Comparison of ENCODE assay signal across 19 cellular contexts in the genomic region with DNA sequence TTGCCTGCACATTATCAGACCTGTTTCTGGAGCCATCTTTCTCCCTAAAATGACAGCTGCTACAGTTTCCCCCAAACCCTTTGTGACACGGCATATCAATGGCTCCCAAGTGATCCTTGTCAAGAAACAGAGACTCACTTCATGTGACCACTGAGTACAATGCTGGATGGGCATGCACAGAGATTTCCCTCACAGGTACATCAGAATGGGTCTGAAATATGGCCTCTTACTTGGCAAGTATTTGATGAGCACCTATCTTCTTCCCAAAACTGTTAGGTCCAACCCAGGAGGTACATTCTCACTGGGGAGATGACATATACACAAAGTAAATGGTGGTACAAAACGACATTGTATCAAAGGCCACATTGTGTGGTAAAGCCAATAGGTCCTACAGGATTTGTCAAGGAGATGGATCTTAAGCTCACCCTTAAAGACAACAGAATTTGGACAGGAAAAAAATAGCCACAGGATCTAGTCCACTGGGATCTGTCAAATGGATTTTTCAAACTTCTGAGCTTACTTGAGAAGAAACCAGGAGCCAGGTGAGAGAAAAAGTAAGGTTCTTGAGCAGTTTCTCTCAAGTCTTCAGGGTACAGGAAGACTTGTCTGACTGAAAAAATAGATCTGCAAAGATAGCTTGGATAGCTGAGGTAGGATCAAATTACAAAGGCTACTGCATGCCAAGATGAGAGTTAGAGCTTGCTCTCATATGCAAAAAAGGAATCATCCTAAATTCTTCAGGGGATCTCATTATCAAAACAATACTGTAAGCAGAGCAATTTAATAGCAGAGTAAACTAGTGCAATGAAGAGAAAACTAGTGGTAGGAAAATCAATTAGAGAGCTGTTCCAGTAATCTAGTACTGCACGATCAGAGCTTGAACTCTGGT. TPM values are rescaled to one million over a fixed set of nuclear protein-coding genes. Genes with fewer than 3 reads are reported as not detected.
DNase-seq lines count a peak whose midpoint lies in the region; ATAC-seq, FAIRE-seq and TF ChIP-seq lines count a peak whose summit lies in the region.
"Had no signal": no experiment of that assay in that cellular context is flagged by ENCODE, and none has a peak within 500 bp of the region (broad histone marks: within the 10 kb centered on the region; RNA-seq: fewer than 3 reads in every experiment).

No MANE protein-coding gene starts in this region.

- H3K36me3 ChIP-seq in H1 (ENCODE audit: control insufficient read depth in 2 of 4, insufficient read depth in 4 of 4, low read length in 3 of 4) (no peaks in the 10 kb centered on the region), ascending aorta (no peaks in the 10 kb centered on the region), aorta (ENCODE audit: control insufficient read depth in 1 of 2, insufficient read depth in 2 of 2, low read length in 1 of 2) (no peaks in the 10 kb centered on the region)
- H3K36me3 ChIP-seq: MG63 had no signal

- no peak for DNase-seq in activated T-cell treated with anti-CD3 and anti-CD28 coated beads, Interleukin-2, amount 50 U/mL, for 24 hours
- DNase-seq in activated T-cell treated with anti-CD3 and anti-CD28 coated beads, Interleukin-2, amount 50 U/mL, for 48 hours = no peak
- peak; percentile 36 to 48 for DNase-seq in NCI-H526 (lab: John Stamatoyannopoulos, UW)
- DNase-seq in H1 (ENCODE audit: low read depth in 1 of 2, low spot score in 2 of 2) = no peak
- no peak for DNase-seq in type B pancreatic cell (ENCODE audit: extremely low spot score, unreplicated experiment)
- no peak for DNase-seq in ascending aorta (ENCODE audit: low spot score in 2 of 2)
- DNase-seq in sciatic nerve (ENCODE audit: low spot score) = no peak
- no peak for DNase-seq in aorta
- DNase-seq: CD8-positive, alpha-beta T cell; foreskin melanocyte; MG63; naive B cell; NCI-H187; NCI-H748 treated with DMSO at 0.1 percent for 48 hours; psoas muscle; stimulated activated naive B cell treated with anti-CD40 and anti-IgM and Interleukin-4, amounts not matched to agents 10 μg/mL and 1 μg/mL and 100 μg/mL, for 72 hours; SW 1271 had no signal

- H3K4me1 Mint-ChIP-seq in activated T-cell treated with anti-CD3 and anti-CD28 coated beads, Interleukin-2, amount 50 U/mL, for 24 hours (ENCODE audit: low read depth) = peaks cover 16% of the 10 kb centered on the region
- H3K4me1 Mint-ChIP-seq in type B pancreatic cell (ENCODE audit: unreplicated experiment) = peaks cover 56% of the 10 kb centered on the region
- H3K4me1 Mint-ChIP-seq: activated T-helper 17 cell treated with anti-CD3 and anti-CD28 coated beads, Interleukin-2, amount 50 U/mL, for 72 hours had no signal

- H3K9me3 ChIP-seq in H1 (ENCODE audit: insufficient read depth in 2 of 2, low read depth in 1 of 2, low read length in 1 of 2) (no peaks in the 10 kb centered on the region), ascending aorta (no peaks in the 10 kb centered on the region), aorta (ENCODE audit: control insufficient read depth, low read length) (no peaks in the 10 kb centered on the region)
- H3K9me3 ChIP-seq: MG63, psoas muscle had no signal

- H3K4ac ChIP-seq in H1 (replicated peaks; ENCODE audit: insufficient read length, low read depth, low read length) = no peak overlapping the region

- H4K91ac ChIP-seq in H1 (replicated peaks; ENCODE audit: insufficient read length, low read length) = no peak overlapping the region

- CTCF ChIA-PET in H1 (lab: Charles Lee; ENCODE audit: partially characterized antibody) = interaction anchor here (0.6 to 2.4 kb wide), 9 partner anchors 9 to 190 kb away, joined by 3 to 14 read pairs (median 4); no protein-coding TSS in a partner anchor

- peak overlapping the region; percentile 69; the same call in 1 of the 2 replicates for H2BK12ac ChIP-seq in H1 (ENCODE audit: low read depth, low read length)

- no peak overlapping the region for H2AFZ ChIP-seq in H1 (ENCODE audit: low read length)

- no peak overlapping the region for H3K56ac ChIP-seq in H1 (replicated peaks; ENCODE audit: insufficient read length, low read depth, low read length)

- H3K27ac ChIP-seq in H1 (ENCODE audit: low read depth, low read length) (no peak overlapping the region), ascending aorta (no peak overlapping the region), aorta (ENCODE audit: low read depth in 1 of 2, low read length in 2 of 2) (no peak overlapping the region)
- H3K27ac ChIP-seq: HL-60, psoas muscle had no signal

- H2BK20ac ChIP-seq in H1 (ENCODE audit: low read length) = no peak overlapping the region

- no peaks in the 10 kb centered on the region for H3K9me3 Mint-ChIP-seq in activated T-cell treated with anti-CD3 and anti-CD28 coated beads, Interleukin-2, amount 50 U/mL, for 24 hours
- no peaks in the 10 kb centered on the region for H3K9me3 Mint-ChIP-seq in type B pancreatic cell
- H3K9me3 Mint-ChIP-seq: activated T-helper 17 cell treated with anti-CD3 and anti-CD28 coated beads, Interleukin-2, amount 50 U/mL, for 72 hours; CD8-positive, alpha-beta T cell; naive B cell; stimulated activated naive B cell treated with anti-CD40 and anti-IgM and Interleukin-4, amounts not matched to agents 10 μg/mL and 1 μg/mL and 100 μg/mL, for 72 hours had no signal

- no peaks in the 10 kb centered on the region for H3K79me2 ChIP-seq in H1 (ENCODE audit: control insufficient read depth in 1 of 2, insufficient read depth in 2 of 2, low read length in 2 of 2)

- no peak overlapping the region for H3K4me3 Mint-ChIP-seq in activated T-cell treated with anti-CD3 and anti-CD28 coated beads, Interleukin-2, amount 50 U/mL, for 24 hours
- peak overlapping the region; percentile 4 for H3K4me3 Mint-ChIP-seq in type B pancreatic cell
- H3K4me3 Mint-ChIP-seq: activated T-helper 17 cell treated with anti-CD3 and anti-CD28 coated beads, Interleukin-2, amount 50 U/mL, for 72 hours; CD8-positive, alpha-beta T cell; naive B cell; stimulated activated naive B cell treated with anti-CD40 and anti-IgM and Interleukin-4, amounts not matched to agents 10 μg/mL and 1 μg/mL and 100 μg/mL, for 72 hours had no signal

- POLR2A ChIA-PET in H1 (lab: Charles Lee; ENCODE audit: partially characterized antibody) = interaction anchor here (1.3 to 2.2 kb wide), 3 partner anchors 28 to 41 kb away, joined by 4 to 10 read pairs (median 7); partner anchors contain the start of genes RNF43 and SUPT4H1

- H3K18ac ChIP-seq in H1 (ENCODE audit: extremely low read depth, low read length) = no peak overlapping the region

- no peak for TF ChIP-seq POLR2A in H1 (IDR thresholded peaks at IDR 0.05; ENCODE audit: control extremely low read depth in 1 of 2, low read depth in 2 of 2, low read length in 2 of 2)

- H3K27me3 ChIP-seq in H1 (replicated peaks in 1 of 4; ENCODE audit: control insufficient read depth in 3 of 4, extremely low read depth in 1 of 4, insufficient read depth in 3 of 4, low read length in 3 of 4) (no peaks in the 10 kb centered on the region; a peak in 1 of 7 replicates), ascending aorta (no peaks in the 10 kb centered on the region), aorta (ENCODE audit: control insufficient read depth in 1 of 2, insufficient read depth in 2 of 2, low read length in 1 of 2) (no peaks in the 10 kb centered on the region)

- H3K27me3 Mint-ChIP-seq in activated T-cell treated with anti-CD3 and anti-CD28 coated beads, Interleukin-2, amount 50 U/mL, for 24 hours = no peaks in the 10 kb centered on the region
- no peaks in the 10 kb centered on the region for H3K27me3 Mint-ChIP-seq in type B pancreatic cell
- H3K27me3 Mint-ChIP-seq: activated T-helper 17 cell treated with anti-CD3 and anti-CD28 coated beads, Interleukin-2, amount 50 U/mL, for 72 hours; naive B cell; stimulated activated naive B cell treated with anti-CD40 and anti-IgM and Interleukin-4, amounts not matched to agents 10 μg/mL and 1 μg/mL and 100 μg/mL, for 72 hours had no signal

- ATAC-seq in sciatic nerve (no peak), aorta (ENCODE audit: low FRiP score) (no peak)
- ATAC-seq: psoas muscle; stimulated activated naive B cell treated with anti-CD40 and anti-IgM and Interleukin-4, amounts not matched to agents 10 μg/mL and 1 μg/mL and 100 μg/mL, for 72 hours had no signal

- H3K36me3 Mint-ChIP-seq in activated T-cell treated with anti-CD3 and anti-CD28 coated beads, Interleukin-2, amount 50 U/mL, for 24 hours (ENCODE audit: low read depth) = no peaks in the 10 kb centered on the region
- no peaks in the 10 kb centered on the region for H3K36me3 Mint-ChIP-seq in type B pancreatic cell
- H3K36me3 Mint-ChIP-seq: CD8-positive, alpha-beta T cell; naive B cell had no signal

- no peak for TF ChIP-seq RAD21 in H1 (IDR thresholded peaks at IDR 0.05 in 1 of 2, conservative IDR thresholded peaks at IDR 0.05 in 1 of 2; ENCODE audit: low read depth in 2 of 2, low read length in 2 of 2)

- WGBS in H1 (ENCODE audit: extremely low coverage in 1 of 2, insufficient coverage in 1 of 2, insufficient read length in 1 of 2, insufficient replicate concordance in 2 of 2, low coverage in 1 of 2, low lambda C conversion rate in 2 of 2, missing lambda C conversion rate in 1 of 2), 2 experiments = 72% methylated on average over 3 of the region's 3 CpGs; no CpG with 5 or more reads in 1 of the 2 experiments
- 49 to 53% methylated on average over 3 of the region's 3 CpGs for WGBS in aorta, 2 donors

- no peak overlapping the region for H4K5ac ChIP-seq in H1 (ENCODE audit: insufficient read length, low read depth, low read length)

- H2BK5ac ChIP-seq in H1 (ENCODE audit: low read depth, low read length) = peak overlapping the region; percentile 2; the same call in 1 of the 2 replicates

- no peaks in the 10 kb centered on the region for H3K23me2 ChIP-seq in H1 (ENCODE audit: low read depth, low read length)

- H3K79me1 ChIP-seq in H1 (ENCODE audit: low read depth, low read length) = no peaks in the 10 kb centered on the region

- no peak for TF ChIP-seq EP300 in H1 (IDR thresholded peaks at IDR 0.05; ENCODE audit: borderline replicate concordance in 1 of 2, low read depth in 2 of 2, low read length in 2 of 2)

- H3K4me3 ChIP-seq in H1 (ENCODE audit: extremely low read depth in 1 of 4, insufficient read depth in 2 of 4, low read depth in 3 of 4, low read length in 4 of 4) (peak overlapping the region in 1 of 4 experiments; percentile 32; a peak in 2 of 8 replicates), ascending aorta (no peak overlapping the region), aorta (ENCODE audit: low read length in 2 of 2) (no peak overlapping the region)
- H3K4me3 ChIP-seq: MG63, psoas muscle had no signal

- intact Hi-C loops in ascending aorta (cut with DNase I) = no loop called here
- intact Hi-C loops in sciatic nerve (cut with DNase I) = no loop called here
- intact Hi-C loops in aorta (cut with DNase I) = no loop called here

- H3K23ac ChIP-seq in H1 (ENCODE audit: insufficient read length) = no peak overlapping the region

- no peaks in the 10 kb centered on the region for H4K20me1 ChIP-seq in H1 (replicated peaks in 1 of 2; ENCODE audit: control insufficient read depth in 1 of 2, insufficient read depth in 2 of 2, low read length in 2 of 2)

- no peak for FAIRE-seq in H1 (lab: Jason Lieb, UNC)

- peak overlapping the region; percentile 27 for H3K27ac Mint-ChIP-seq in activated T-cell treated with anti-CD3 and anti-CD28 coated beads, Interleukin-2, amount 50 U/mL, for 24 hours
- H3K27ac Mint-ChIP-seq in type B pancreatic cell = peak overlapping the region; percentile 19
- H3K27ac Mint-ChIP-seq: activated T-helper 17 cell treated with anti-CD3 and anti-CD28 coated beads, Interleukin-2, amount 50 U/mL, for 72 hours; CD8-positive, alpha-beta T cell; naive B cell; stimulated activated naive B cell treated with anti-CD40 and anti-IgM and Interleukin-4, amounts not matched to agents 10 μg/mL and 1 μg/mL and 100 μg/mL, for 72 hours had no signal

- H2BK120ac ChIP-seq in H1 (replicated peaks; ENCODE audit: low read depth, low read length) = no peak overlapping the region

- H3K4me2 ChIP-seq in H1 (ENCODE audit: insufficient read depth in 1 of 2, low read depth in 2 of 2, low read length in 2 of 2) = peak overlapping the region; percentile 42 to 57

- H3K9ac ChIP-seq in H1 (replicated peaks in 1 of 4; ENCODE audit: extremely low read depth in 1 of 4, low read depth in 3 of 4, low read length in 3 of 4) = no peak overlapping the region

- no peak overlapping the region for H2AK5ac ChIP-seq in H1 (ENCODE audit: low read depth, low read length)

- no peak overlapping the region for H3K14ac ChIP-seq in H1 (ENCODE audit: insufficient read length)

- peaks cover 3 to 18% (median 6%) of the 10 kb centered on the region in 4 experiments; a peak in 5 of 7 replicates for H3K4me1 ChIP-seq in H1 (replicated peaks in 1 of 4; ENCODE audit: control insufficient read depth in 3 of 4, insufficient read depth in 4 of 4, low read length in 3 of 4)
- no peaks in the 10 kb centered on the region for H3K4me1 ChIP-seq in ascending aorta
- no peaks in the 10 kb centered on the region for H3K4me1 ChIP-seq in aorta (ENCODE audit: control insufficient read depth in 1 of 2, insufficient read depth in 2 of 2, low read length in 2 of 2)
- H3K4me1 ChIP-seq: psoas muscle had no signal

- TF ChIP-seq CTCF in H1 (IDR thresholded peaks at IDR 0.05; ENCODE audit: control extremely low read depth in 1 of 3, insufficient read depth in 1 of 3, low read depth in 1 of 3, low read length in 3 of 3) (no peak), type B pancreatic cell (conservative IDR thresholded peaks at IDR 0.05) (no peak), ascending aorta (IDR thresholded peaks at IDR 0.05) (no peak)

- H4K8ac ChIP-seq in H1 (ENCODE audit: extremely low read depth, insufficient read depth, low read length) = no peak overlapping the region

- H2BK15ac ChIP-seq in H1 (ENCODE audit: low read length) = no peak overlapping the region

RNA-seq across cellular contexts. Expression of gene RNF43, which starts 28.8 kb away (rescaled TPM):
- 0.89 and 2.4 TPM in 2 replicates for total RNA-seq in H1 (2021; fragmentation: NEBNext Ultra II Directional; extraction: Animal tissue kit (Norgen Biotek cat#: 25700))
- polyA plus RNA-seq in H1 (2011; rRNA removed) (1.5 and 2.3 TPM in 2 replicates), aorta (1 to 10 TPM in 1 of 2 donors, under 1 TPM in 1; 0.10 to 1.1 TPM)
- 1.0 TPM for polyA plus RNA-seq in H1 (2011; cell fraction: cytosol; rRNA removed)
- polyA plus RNA-seq in H1 (2011; cell fraction: nucleus; rRNA removed) = 2.4 TPM
- polyA plus RNA-seq in H1 (2012, experiment 1 of 2) = 0.93 to 1.1 TPM (median 1.0 TPM) in 4 replicates
- 0.37 TPM for polyA plus RNA-seq in H1 (2012, experiment 2 of 2)
- polyA plus RNA-seq in H1 (2013, experiment 1 of 2) = 1.2 TPM
- 2.0 TPM for polyA plus RNA-seq in H1 (2013, experiment 2 of 2)
- polyA minus RNA-seq in H1 (2011; rRNA and poly(A)+ RNA removed) = 1.4 and 2.0 TPM in 2 replicates
- polyA minus RNA-seq in H1 (2011; cell fraction: cytosol; rRNA and poly(A)+ RNA removed) = 1.0 TPM
- 1.9 TPM for polyA minus RNA-seq in H1 (2011; cell fraction: nucleus; rRNA and poly(A)+ RNA removed)
- total RNA-seq in type B pancreatic cell (ENCODE audit: low replicate concordance) (14.0 and 21.8 TPM in 2 replicates), ascending aorta (0.53 TPM), sciatic nerve (0.67 TPM), aorta (under 1 TPM in 1 of 2 donors, not detected in 1; 0.68 TPM)

RNA-seq across cellular contexts. Expression of gene SUPT4H1, which starts 36.5 kb away (rescaled TPM):
- 103 and 112 TPM in 2 replicates for total RNA-seq in H1 (2021; fragmentation: NEBNext Ultra II Directional; extraction: Animal tissue kit (Norgen Biotek cat#: 25700))
- 115 and 143 TPM in 2 replicates for polyA plus RNA-seq in H1 (2011; rRNA removed)
- polyA plus RNA-seq in H1 (2011; cell fraction: cytosol; rRNA removed) = 144 TPM
- polyA plus RNA-seq in H1 (2011; cell fraction: nucleus; rRNA removed) = 67.4 TPM
- polyA plus RNA-seq in H1 (2012, experiment 1 of 2) = 166 to 180 TPM (median 170 TPM) in 4 replicates
- polyA plus RNA-seq in H1 (2012, experiment 2 of 2) = 181 TPM
- 66.5 TPM for polyA plus RNA-seq in H1 (2013, experiment 1 of 2)
- polyA plus RNA-seq in H1 (2013, experiment 2 of 2) = 66.6 TPM
- polyA minus RNA-seq in H1 (2011; rRNA and poly(A)+ RNA removed) = 73.5 and 87.0 TPM in 2 replicates
- 50.8 TPM for polyA minus RNA-seq in H1 (2011; cell fraction: cytosol; rRNA and poly(A)+ RNA removed)
- 33.5 TPM for polyA minus RNA-seq in H1 (2011; cell fraction: nucleus; rRNA and poly(A)+ RNA removed)
- total RNA-seq in type B pancreatic cell (ENCODE audit: low replicate concordance) = 75.7 and 82.9 TPM in 2 replicates
- 18.0 TPM for total RNA-seq in ascending aorta
- 62.2 TPM for total RNA-seq in sciatic nerve
- total RNA-seq in aorta = 10 to 100 TPM; 38.4 to 56.3 TPM
- polyA plus RNA-seq in aorta = 10 to 100 TPM; 69.1 to 78.2 TPM

RNA-seq across cellular contexts. Expression of gene TSPOAP1, which starts 60.0 kb away (rescaled TPM):
- 9.2 and 9.8 TPM in 2 replicates for total RNA-seq in H1 (2021; fragmentation: NEBNext Ultra II Directional; extraction: Animal tissue kit (Norgen Biotek cat#: 25700))
- polyA plus RNA-seq in H1 (2011; rRNA removed) = 7.6 and 9.8 TPM in 2 replicates
- polyA plus RNA-seq in H1 (2011; cell fraction: cytosol; rRNA removed) = 13.8 TPM
- 69.7 TPM for polyA plus RNA-seq in H1 (2011; cell fraction: nucleus; rRNA removed)
- 14.7 to 18.9 TPM (median 15.9 TPM) in 4 replicates for polyA plus RNA-seq in H1 (2012, experiment 1 of 2)
- polyA plus RNA-seq in H1 (2012, experiment 2 of 2) = 6.2 TPM
- 4.8 TPM for polyA plus RNA-seq in H1 (2013, experiment 1 of 2)
- 4.1 TPM for polyA plus RNA-seq in H1 (2013, experiment 2 of 2)
- 2.9 and 6.6 TPM in 2 replicates for polyA minus RNA-seq in H1 (2011; rRNA and poly(A)+ RNA removed)
- polyA minus RNA-seq in H1 (2011; cell fraction: cytosol; rRNA and poly(A)+ RNA removed) = 5.8 TPM
- 8.9 TPM for polyA minus RNA-seq in H1 (2011; cell fraction: nucleus; rRNA and poly(A)+ RNA removed)
- total RNA-seq in type B pancreatic cell (ENCODE audit: low replicate concordance) = 9.7 and 18.4 TPM in 2 replicates
- total RNA-seq in ascending aorta = 22.4 TPM
- 17.8 TPM for total RNA-seq in sciatic nerve
- total RNA-seq in aorta = 10 to 100 TPM in 1 of 2 donors, 1 to 10 TPM in 1; 9.0 to 21.0 TPM
- polyA plus RNA-seq in aorta = 10 to 100 TPM in 1 of 2 donors, 1 to 10 TPM in 1; 4.3 to 46.7 TPM

Comparison
In these comparisons a context has a peak if more than half of its experiments do, and no peak if none do; other contexts are left out.
1. DNase-seq: peak in NCI-H526 (2 of 2); none in activated T-cell treated with anti-CD3 and anti-CD28 coated beads, Interleukin-2, amount 50 U/mL, for 24 hours (single experiment), activated T-cell treated with anti-CD3 and anti-CD28 coated beads, Interleukin-2, amount 50 U/mL, for 48 hours (0 of 2), H1 (0 of 2), type B pancreatic cell (single experiment), ascending aorta (0 of 2), sciatic nerve (single experiment) and aorta (0 of 2).